In the genomic region with DNA sequence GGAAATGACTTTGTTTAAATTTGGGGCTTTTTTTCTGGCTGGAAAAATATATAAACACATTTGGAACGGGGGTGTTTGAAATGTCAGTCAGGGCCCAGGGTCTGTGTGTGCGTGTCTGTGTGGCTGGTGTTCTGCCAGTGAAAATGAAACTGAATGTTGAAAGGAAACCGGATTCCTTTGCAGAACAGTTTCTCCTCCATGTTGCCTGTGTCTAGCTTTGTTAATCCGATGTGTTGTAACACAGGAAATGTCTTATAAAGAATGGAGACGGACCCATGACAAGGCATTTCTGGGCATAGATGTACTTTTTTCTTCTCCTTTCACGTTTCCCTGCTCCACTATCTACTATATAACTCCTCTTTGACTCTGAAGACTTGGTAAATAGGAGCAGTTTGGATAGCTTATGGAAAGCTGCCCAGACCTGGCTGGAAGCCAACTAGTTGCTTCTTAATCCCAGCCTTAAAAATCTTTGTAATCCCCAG, we compare ENCODE assay signal across 7 cellular contexts. TPM values are rescaled to one million over a fixed set of nuclear protein-coding genes. Genes with fewer than 3 reads are reported as not detected.
DNase-seq lines count a peak whose midpoint lies in the region; ATAC-seq and TF ChIP-seq lines count a peak whose summit lies in the region.

No MANE protein-coding gene starts in this region.

- no peaks in the 10 kb centered on the region for H3K27me3 Mint-ChIP-seq in activated T-helper 1 cell treated with anti-CD3 and anti-CD28 coated beads, Interleukin-12 subunit alpha, Interleukin-12 subunit beta, Interleukin-2, Interleukin-4 antibody, amounts not matched to agents 30 ng/mL and 10 ng/mL and 1 ng/mL, durations not matched to agents 14 hours and 24 hours and 36 hours (ENCODE audit: insufficient read depth)

- no peak for TF ChIP-seq CTCF in fibroblast of villous mesenchyme (IDR thresholded peaks at IDR 0.05; ENCODE audit: insufficient read depth, low read depth, low read length)

- H3K9me3 Mint-ChIP-seq in activated T-helper 1 cell treated with anti-CD3 and anti-CD28 coated beads, Interleukin-12 subunit alpha, Interleukin-12 subunit beta, Interleukin-2, Interleukin-4 antibody, amounts not matched to agents 30 ng/mL and 10 ng/mL and 1 ng/mL, durations not matched to agents 14 hours and 24 hours and 36 hours: no peaks in the 10 kb centered on the region

- H3K4me3 ChIP-seq in fibroblast of villous mesenchyme (ENCODE audit: low read depth, low read length): peak overlapping the region; percentile 19

- H3K27ac Mint-ChIP-seq in activated T-helper 1 cell treated with anti-CD3 and anti-CD28 coated beads, Interleukin-12 subunit alpha, Interleukin-12 subunit beta, Interleukin-2, Interleukin-4 antibody, amounts not matched to agents 30 ng/mL and 10 ng/mL and 1 ng/mL, durations not matched to agents 14 hours and 24 hours and 36 hours: peak overlapping the region; percentile 81

- peak; percentile 39 for ATAC-seq in GM18505 (IDR thresholded peaks at IDR 0.05; ENCODE audit: unreplicated experiment)
- ATAC-seq in HG02610 (IDR thresholded peaks at IDR 0.05; ENCODE audit: unreplicated experiment): peak; percentile 55
- ATAC-seq in sciatic nerve: peak; percentile 51
- ATAC-seq in HG02970 (IDR thresholded peaks at IDR 0.05; ENCODE audit: low FRiP score, unreplicated experiment): no peak

- intact Hi-C loops in activated T-helper 1 cell treated with anti-CD3 and anti-CD28 coated beads, Interleukin-12 subunit alpha, Interleukin-12 subunit beta, Interleukin-2, Interleukin-4 antibody, amounts not matched to agents 30 ng/mL and 10 ng/mL and 1 ng/mL, durations not matched to agents 14 hours and 24 hours and 36 hours (cut with micrococcal nuclease): loop anchor here (1.0 to 2.0 kb wide), 5 partner anchors 50 to 437 kb away; partner anchors contain the start of gene BLOC1S6
- intact Hi-C loops in sciatic nerve (cut with DNase I): no loop called here

- TF ChIP-seq POLR2A in GM18505 (IDR thresholded peaks at IDR 0.05; ENCODE audit: borderline replicate concordance, extremely low read depth, insufficient read depth, insufficient read length): peak; percentile 51

- H3K4me3 Mint-ChIP-seq in activated T-helper 1 cell treated with anti-CD3 and anti-CD28 coated beads, Interleukin-12 subunit alpha, Interleukin-12 subunit beta, Interleukin-2, Interleukin-4 antibody, amounts not matched to agents 30 ng/mL and 10 ng/mL and 1 ng/mL, durations not matched to agents 14 hours and 24 hours and 36 hours: peak overlapping the region; percentile 81

- peaks cover 64% of the 10 kb centered on the region for H3K4me1 Mint-ChIP-seq in activated T-helper 1 cell treated with anti-CD3 and anti-CD28 coated beads, Interleukin-12 subunit alpha, Interleukin-12 subunit beta, Interleukin-2, Interleukin-4 antibody, amounts not matched to agents 30 ng/mL and 10 ng/mL and 1 ng/mL, durations not matched to agents 14 hours and 24 hours and 36 hours (ENCODE audit: low read depth)

- H3K36me3 Mint-ChIP-seq in activated T-helper 1 cell treated with anti-CD3 and anti-CD28 coated beads, Interleukin-12 subunit alpha, Interleukin-12 subunit beta, Interleukin-2, Interleukin-4 antibody, amounts not matched to agents 30 ng/mL and 10 ng/mL and 1 ng/mL, durations not matched to agents 14 hours and 24 hours and 36 hours (ENCODE audit: low read depth): peaks cover 52% of the 10 kb centered on the region

- DNase-seq in NCI-H82 treated with DMSO at 0.1 percent for 48 hours (lab: John Stamatoyannopoulos, UW; ENCODE audit: unreplicated experiment): peak; percentile 80
- DNase-seq in activated T-helper 1 cell treated with anti-CD3 and anti-CD28 coated beads, Interleukin-12 subunit alpha, Interleukin-12 subunit beta, Interleukin-2, Interleukin-4 antibody, amounts not matched to agents 30 ng/mL and 10 ng/mL and 1 ng/mL, durations not matched to agents 14 hours and 24 hours and 36 hours (ENCODE audit: low spot score): peak; percentile 52
- peak; percentile 98 for DNase-seq in fibroblast of villous mesenchyme (ENCODE audit: low read depth)
- DNase-seq in sciatic nerve (ENCODE audit: low spot score): peak; percentile 82

RNA-seq across cellular contexts. Expression of gene SQOR, which starts 2.8 kb away (rescaled TPM):
- 96.0 and 100 TPM in 2 replicates for total RNA-seq in activated T-helper 1 cell treated with anti-CD3 and anti-CD28 coated beads, Interleukin-12 subunit alpha, Interleukin-12 subunit beta, Interleukin-2, Interleukin-4 antibody, amounts not matched to agents 30 ng/mL and 10 ng/mL and 1 ng/mL, durations not matched to agents 14 hours and 24 hours and 36 hours
- total RNA-seq in fibroblast of villous mesenchyme (46.7 and 81.6 TPM in 2 replicates), sciatic nerve (48.0 TPM)

RNA-seq across cellular contexts. Expression of gene BLOC1S6, which starts 50.4 kb away (rescaled TPM):
- 50.6 TPM in 2 replicates for total RNA-seq in activated T-helper 1 cell treated with anti-CD3 and anti-CD28 coated beads, Interleukin-12 subunit alpha, Interleukin-12 subunit beta, Interleukin-2, Interleukin-4 antibody, amounts not matched to agents 30 ng/mL and 10 ng/mL and 1 ng/mL, durations not matched to agents 14 hours and 24 hours and 36 hours
- total RNA-seq in fibroblast of villous mesenchyme (74.7 and 87.2 TPM in 2 replicates), sciatic nerve (48.1 TPM)
